Comparison of ENCODE assay signal across 13 cellular contexts in genomic region chr1:179813626-179814351, GRCh38.
DNase-seq lines count a peak whose midpoint lies in the region; ATAC-seq and TF ChIP-seq lines count a peak whose summit lies in the region.
"Had no signal": no experiment of that assay in that cellular context is flagged by ENCODE, and none has a peak within 500 bp of the region (broad histone marks: within the 10 kb centered on the region; RNA-seq: fewer than 3 reads in every experiment).

No MANE protein-coding gene starts in this region.

- no peaks in the 10 kb centered on the region for H3K9me3 Mint-ChIP-seq in activated naive CD8-positive, alpha-beta T cell treated with anti-CD3 and anti-CD28 coated beads, Interleukin-2, amount 10 ng/mL, durations not matched to agents 7 days and 5 days
- H3K9me3 Mint-ChIP-seq in naive B cell (no peaks in the 10 kb centered on the region), type B pancreatic cell (no peaks in the 10 kb centered on the region)
- H3K9me3 Mint-ChIP-seq in activated T-helper 2 cell treated with anti-CD3 and anti-CD28 coated beads, Interferon-gamma antibody, Interleukin-2, Interleukin-4, amounts not matched to agents 10 μg/mL and 5 μg/mL and 100 μg/mL, durations not matched to agents 14 hours and 24 hours and 36 hours: no peaks in the 10 kb centered on the region
- H3K9me3 Mint-ChIP-seq: activated T-cell treated with anti-CD3 and anti-CD28 coated beads, Interleukin-2, amount 50 U/mL, for 4 hours; neural crest cell; stimulated activated naive CD8-positive, alpha-beta T cell treated with anti-CD3 and anti-CD28 coated beads, Interleukin-15, Interleukin-2, amounts not matched to agents 100 ng/mL and 50 ng/mL, for 24 hours had no signal

- no peaks in the 10 kb centered on the region for H3K36me3 Mint-ChIP-seq in activated naive CD8-positive, alpha-beta T cell treated with anti-CD3 and anti-CD28 coated beads, Interleukin-2, amount 10 ng/mL, durations not matched to agents 7 days and 5 days
- H3K36me3 Mint-ChIP-seq in naive B cell (no peaks in the 10 kb centered on the region), type B pancreatic cell (no peaks in the 10 kb centered on the region)
- no peaks in the 10 kb centered on the region for H3K36me3 Mint-ChIP-seq in activated T-helper 2 cell treated with anti-CD3 and anti-CD28 coated beads, Interferon-gamma antibody, Interleukin-2, Interleukin-4, amounts not matched to agents 10 μg/mL and 5 μg/mL and 100 μg/mL, durations not matched to agents 14 hours and 24 hours and 36 hours (ENCODE audit: low read depth)

- no peaks in the 10 kb centered on the region for H3K9me3 ChIP-seq in left ventricle myocardium inferior (replicated peaks)
- no peaks in the 10 kb centered on the region for H3K9me3 ChIP-seq in heart right ventricle

- H3K4me1 ChIP-seq in left ventricle myocardium inferior (peaks cover 38% of the 10 kb centered on the region), heart right ventricle (peaks cover 5 to 55% (median 35%) of the 10 kb centered on the region in 9 donors)

- H3K27ac ChIP-seq in left ventricle myocardium inferior (replicated peaks) (no peak overlapping the region), heart right ventricle (no peak overlapping the region)
- H3K27ac ChIP-seq: coronary artery had no signal

- H3K27me3 Mint-ChIP-seq in activated naive CD8-positive, alpha-beta T cell treated with anti-CD3 and anti-CD28 coated beads, Interleukin-2, amount 10 ng/mL, durations not matched to agents 7 days and 5 days: peaks cover 2% of the 10 kb centered on the region
- H3K27me3 Mint-ChIP-seq in naive B cell: peaks cover 15 to 67% (median 57%) of the 10 kb centered on the region in 3 donors
- peaks cover 24% of the 10 kb centered on the region for H3K27me3 Mint-ChIP-seq in type B pancreatic cell
- peaks cover 25% of the 10 kb centered on the region for H3K27me3 Mint-ChIP-seq in activated T-helper 2 cell treated with anti-CD3 and anti-CD28 coated beads, Interferon-gamma antibody, Interleukin-2, Interleukin-4, amounts not matched to agents 10 μg/mL and 5 μg/mL and 100 μg/mL, durations not matched to agents 14 hours and 24 hours and 36 hours (ENCODE audit: low read depth)

- H3K4me3 Mint-ChIP-seq in activated naive CD8-positive, alpha-beta T cell treated with anti-CD3 and anti-CD28 coated beads, Interleukin-2, amount 10 ng/mL, durations not matched to agents 7 days and 5 days: peak overlapping the region; percentile 81
- H3K4me3 Mint-ChIP-seq in naive B cell (peak overlapping the region in 5 of 8 donors; percentile 82 to 92 (median 89)), type B pancreatic cell (no peak overlapping the region)
- no peak overlapping the region for H3K4me3 Mint-ChIP-seq in activated T-helper 2 cell treated with anti-CD3 and anti-CD28 coated beads, Interferon-gamma antibody, Interleukin-2, Interleukin-4, amounts not matched to agents 10 μg/mL and 5 μg/mL and 100 μg/mL, durations not matched to agents 14 hours and 24 hours and 36 hours (ENCODE audit: low read depth)

- intact Hi-C loops in left ventricle myocardium inferior (cut with micrococcal nuclease) (loop anchor here (2.0 kb wide), 1 partner anchor 107 kb away; no protein-coding TSS in a partner anchor), heart right ventricle (cut with DNase I) (loop anchor here in 4 of 10 donors (1.0 to 2.0 kb wide), 2 partner anchors 107 kb away; no protein-coding TSS in a partner anchor)
- intact Hi-C loops in activated T-helper 2 cell treated with anti-CD3 and anti-CD28 coated beads, Interferon-gamma antibody, Interleukin-2, Interleukin-4, amounts not matched to agents 10 μg/mL and 5 μg/mL and 100 μg/mL, durations not matched to agents 14 hours and 24 hours and 36 hours (cut with micrococcal nuclease): loop anchor here (1.0 to 2.0 kb wide), 2 partner anchors 69 to 107 kb away; partner anchors contain the start of gene TOR1AIP1

- H3K27ac Mint-ChIP-seq in activated naive CD8-positive, alpha-beta T cell treated with anti-CD3 and anti-CD28 coated beads, Interleukin-2, amount 10 ng/mL, durations not matched to agents 7 days and 5 days: no peak overlapping the region
- H3K27ac Mint-ChIP-seq in naive B cell: no peak overlapping the region
- peak overlapping the region; percentile 88 for H3K27ac Mint-ChIP-seq in type B pancreatic cell
- H3K27ac Mint-ChIP-seq in activated T-helper 2 cell treated with anti-CD3 and anti-CD28 coated beads, Interferon-gamma antibody, Interleukin-2, Interleukin-4, amounts not matched to agents 10 μg/mL and 5 μg/mL and 100 μg/mL, durations not matched to agents 14 hours and 24 hours and 36 hours: no peak overlapping the region
- H3K27ac Mint-ChIP-seq: stimulated activated naive CD8-positive, alpha-beta T cell treated with anti-CD3 and anti-CD28 coated beads, Interleukin-15, Interleukin-2, amounts not matched to agents 100 ng/mL and 50 ng/mL, for 24 hours had no signal

- H3K27me3 ChIP-seq in left ventricle myocardium inferior (ENCODE audit: low read depth): peaks cover 34% of the 10 kb centered on the region
- H3K27me3 ChIP-seq in heart right ventricle: peaks cover 0 to 33% (median 5%) of the 10 kb centered on the region in 7 donors

- H3K36me3 ChIP-seq in left ventricle myocardium inferior: no peaks in the 10 kb centered on the region
- no peaks in the 10 kb centered on the region for H3K36me3 ChIP-seq in heart right ventricle

- H3K4me3 ChIP-seq in left ventricle myocardium inferior: peak overlapping the region; percentile 60
- H3K4me3 ChIP-seq in heart right ventricle: no peak overlapping the region

- ATAC-seq in heart right ventricle (no peak), naive B cell (ENCODE audit: low read depth in 2 of 2) (no peak), GM21526 (IDR thresholded peaks at IDR 0.05; ENCODE audit: low FRiP score, unreplicated experiment) (no peak)
- no peak for ATAC-seq in activated naive CD8-positive, alpha-beta T cell treated with anti-CD3 and anti-CD28 coated beads, Interleukin-2, amount 10 ng/mL, durations not matched to agents 7 days and 5 days (ENCODE audit: low read depth)

- POLR2A ChIA-PET in activated naive CD8-positive, alpha-beta T cell treated with anti-CD3 and anti-CD28 coated beads, Interleukin-2, amount 10 ng/mL, durations not matched to agents 7 days and 5 days (lab: Charles Lee): interaction anchor here (1.4 to 1.9 kb wide), 2 partner anchors 18 to 69 kb away, joined by 4 to 17 read pairs; partner anchors contain the start of gene TOR1AIP1

- 94 to 95% methylated on average over 25 of the region's 25 CpGs for WGBS in heart right ventricle, 2 donors

- DNase-seq in left ventricle myocardium inferior: no peak
- DNase-seq in heart right ventricle: no peak
- DNase-seq in activated naive CD8-positive, alpha-beta T cell treated with anti-CD3 and anti-CD28 coated beads, Interleukin-2, amount 10 ng/mL, durations not matched to agents 7 days and 5 days: no peak
- no peak for DNase-seq in naive B cell
- DNase-seq in type B pancreatic cell (ENCODE audit: extremely low spot score, unreplicated experiment): no peak
- no peak for DNase-seq in activated T-helper 2 cell treated with anti-CD3 and anti-CD28 coated beads, Interferon-gamma antibody, Interleukin-2, Interleukin-4, amounts not matched to agents 10 μg/mL and 5 μg/mL and 100 μg/mL, durations not matched to agents 14 hours and 24 hours and 36 hours (ENCODE audit: low spot score)
- DNase-seq in DMS153 (lab: John Stamatoyannopoulos, UW): no peak
- DNase-seq: activated CD4-positive, alpha-beta T cell treated with anti-CD3 and anti-CD28 coated beads for 48 hours; activated T-cell treated with anti-CD3 and anti-CD28 coated beads, Interleukin-2, amount 50 U/mL, for 4 hours had no signal

- TF ChIP-seq CTCF in left ventricle myocardium inferior (IDR thresholded peaks at IDR 0.05; ENCODE audit: borderline replicate concordance) (no peak), heart right ventricle (IDR thresholded peaks at IDR 0.05) (no peak), type B pancreatic cell (conservative IDR thresholded peaks at IDR 0.05) (no peak)

- H3K4me1 Mint-ChIP-seq in activated naive CD8-positive, alpha-beta T cell treated with anti-CD3 and anti-CD28 coated beads, Interleukin-2, amount 10 ng/mL, durations not matched to agents 7 days and 5 days: peaks cover 15% of the 10 kb centered on the region
- peaks cover 17 to 22% (median 20%) of the 10 kb centered on the region in 3 donors for H3K4me1 Mint-ChIP-seq in naive B cell
- H3K4me1 Mint-ChIP-seq in type B pancreatic cell (ENCODE audit: unreplicated experiment): peaks cover 24% of the 10 kb centered on the region
- peaks cover 16% of the 10 kb centered on the region for H3K4me1 Mint-ChIP-seq in activated T-helper 2 cell treated with anti-CD3 and anti-CD28 coated beads, Interferon-gamma antibody, Interleukin-2, Interleukin-4, amounts not matched to agents 10 μg/mL and 5 μg/mL and 100 μg/mL, durations not matched to agents 14 hours and 24 hours and 36 hours (ENCODE audit: low read depth)

Comparison
In these comparisons a context has a peak if more than half of its experiments do, and no peak if none do; other contexts are left out.
1. H3K4me3 Mint-ChIP-seq: peak in activated naive CD8-positive, alpha-beta T cell treated with anti-CD3 and anti-CD28 coated beads, Interleukin-2, amount 10 ng/mL, durations not matched to agents 7 days and 5 days (single experiment) and naive B cell (5 of 8); none in type B pancreatic cell (single experiment) and activated T-helper 2 cell treated with anti-CD3 and anti-CD28 coated beads, Interferon-gamma antibody, Interleukin-2, Interleukin-4, amounts not matched to agents 10 μg/mL and 5 μg/mL and 100 μg/mL, durations not matched to agents 14 hours and 24 hours and 36 hours (single experiment).